Comparison of ENCODE assay signal across 8 cellular contexts in genomic region chr3:142033292-142033691, GRCh38.
"Had no signal": no experiment of that assay in that cellular context is flagged by ENCODE, and none has a peak within 500 bp of the region (broad histone marks: within the 10 kb centered on the region; RNA-seq: fewer than 3 reads in every experiment).

No MANE protein-coding gene starts in this region.

- H3K27me3 Mint-ChIP-seq: IgD-negative memory B cell had no signal

- DNase-seq: IMR-90, KBM-7, KG1 had no signal

- H3K27ac Mint-ChIP-seq: IgD-negative memory B cell had no signal

- H3K4me3 Mint-ChIP-seq: IgD-negative memory B cell had no signal

- H3K9ac ChIP-seq: KMS-11 had no signal

- FAIRE-seq: HepG2, HTR-8/SVneo had no signal

- ATAC-seq: HepG2 had no signal

- H3K4me2 ChIP-seq: KMS-11 had no signal

- H3K27ac ChIP-seq: HL-60, KMS-11 had no signal
